ENCODE assay signal across 1 cellular context in genomic region chr1:38341694-38342093, GRCh38.
TF ChIP-seq lines count a peak whose summit lies in the region.

No MANE protein-coding gene starts in this region.

TF ChIP-seq in K562, 482 proteins besides CTCF, POLR2A, EP300 and RAD21 (continued from another document):
- TF ChIP-seq FOXP4 (CRISPR knock-in tag; IDR thresholded peaks at IDR 0.05; ENCODE audit: borderline replicate concordance) (no peak), MAFK (IDR thresholded peaks at IDR 0.05; ENCODE audit: low read length) (no peak), ZNF644 (tag; IDR thresholded peaks at IDR 0.05; ENCODE audit: low read depth) (no peak), C11orf30 (IDR thresholded peaks at IDR 0.05; ENCODE audit: low read depth) (0 out of 2 replicates have a peak, but pooled peaks have one; percentile 42), ZNF277 (CRISPR knock-in tag; IDR thresholded peaks at IDR 0.05; ENCODE audit: borderline replicate concordance) (no peak), ZNF655 (CRISPR knock-in tag; IDR thresholded peaks at IDR 0.05) (no peak), TCF7 (IDR thresholded peaks at IDR 0.05; ENCODE audit: borderline replicate concordance) (no peak), ZNF696 (CRISPR knock-in tag; conservative IDR thresholded peaks at IDR 0.05) (no peak), NR2C2 (CRISPR knock-in tag; IDR thresholded peaks at IDR 0.05) (no peak), NR2C2 (tag; IDR thresholded peaks at IDR 0.05) (no peak), MECOM (CRISPR knock-in tag; IDR thresholded peaks at IDR 0.05) (no peak), HNRNPUL1 (IDR thresholded peaks at IDR 0.05; ENCODE audit: low read length) (no peak), MIER1 (IDR thresholded peaks at IDR 0.05; ENCODE audit: low read depth) (no peak), ZNF217 (CRISPR knock-in tag; IDR thresholded peaks at IDR 0.05) (no peak), RHOXF2B (CRISPR knock-in tag; conservative IDR thresholded peaks at IDR 0.05) (no peak), ZSCAN29 (IDR thresholded peaks at IDR 0.05) (no peak), ZNF511 (CRISPR knock-in tag; IDR thresholded peaks at IDR 0.05) (no peak), KLF10 (CRISPR knock-in tag; IDR thresholded peaks at IDR 0.05) (no peak), ZNF316 (IDR thresholded peaks at IDR 0.05) (0 out of 2 replicates have a peak, but pooled peaks have one; percentile 9), COPS2 (conservative IDR thresholded peaks at IDR 0.05) (no peak), PURB (CRISPR knock-in tag; IDR thresholded peaks at IDR 0.05; ENCODE audit: low read depth) (no peak), NR0B1 (IDR thresholded peaks at IDR 0.05; ENCODE audit: partially characterized antibody) (no peak)
TF ChIP-seq in K562: peak in this region for 4.
